Comparison of ENCODE assay signal across 1 cellular context in the genomic region with DNA sequence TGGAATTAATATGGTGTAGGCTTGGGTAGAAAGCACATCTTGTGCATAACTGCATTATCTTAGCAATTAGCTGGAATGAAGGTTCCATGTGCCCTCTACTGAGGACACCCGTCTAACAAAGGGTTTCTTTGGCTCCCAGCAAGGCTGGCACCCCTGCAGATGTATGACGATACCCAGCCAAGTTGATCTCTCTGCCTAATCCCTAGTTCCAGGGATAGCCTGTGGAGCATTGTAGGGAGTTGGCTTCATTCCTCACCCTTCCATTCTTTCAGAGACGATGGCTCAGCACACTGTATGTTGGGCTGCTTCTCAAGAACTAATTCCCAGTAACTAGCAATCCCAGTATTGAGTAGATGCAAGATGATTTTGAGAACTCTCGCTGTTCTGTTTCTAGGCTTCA.
TF ChIP-seq lines count a peak whose summit lies in the region.

No MANE protein-coding gene starts in this region.

TF ChIP-seq in IMR-90, 13 proteins besides CTCF, POLR2A, EP300 and RAD21:
- TF ChIP-seq FOS (IDR thresholded peaks at IDR 0.05; ENCODE audit: low read depth, low read length) (no peak), NFE2L2 (IDR thresholded peaks at IDR 0.05; ENCODE audit: low read depth, low read length) (no peak), CHD1 (IDR thresholded peaks at IDR 0.05; ENCODE audit: low read depth, low read length) (no peak), ELK1 (IDR thresholded peaks at IDR 0.05; ENCODE audit: borderline replicate concordance, low read depth, low read length) (no peak), RFX5 (IDR thresholded peaks at IDR 0.05; ENCODE audit: low read depth, low read length) (no peak), MXI1 (IDR thresholded peaks at IDR 0.05; ENCODE audit: borderline replicate concordance, low read depth, low read length) (no peak), MAZ (IDR thresholded peaks at IDR 0.05; ENCODE audit: borderline replicate concordance, low read depth, low read length) (no peak), RCOR1 (IDR thresholded peaks at IDR 0.05; ENCODE audit: insufficient replicate concordance, low read length) (no peak), SMC3 (IDR thresholded peaks at IDR 0.05; ENCODE audit: low read depth, low read length) (no peak), CEBPB (IDR thresholded peaks at IDR 0.05; ENCODE audit: low read depth, low read length) (no peak)
- TF ChIP-seq, protein P1, sequence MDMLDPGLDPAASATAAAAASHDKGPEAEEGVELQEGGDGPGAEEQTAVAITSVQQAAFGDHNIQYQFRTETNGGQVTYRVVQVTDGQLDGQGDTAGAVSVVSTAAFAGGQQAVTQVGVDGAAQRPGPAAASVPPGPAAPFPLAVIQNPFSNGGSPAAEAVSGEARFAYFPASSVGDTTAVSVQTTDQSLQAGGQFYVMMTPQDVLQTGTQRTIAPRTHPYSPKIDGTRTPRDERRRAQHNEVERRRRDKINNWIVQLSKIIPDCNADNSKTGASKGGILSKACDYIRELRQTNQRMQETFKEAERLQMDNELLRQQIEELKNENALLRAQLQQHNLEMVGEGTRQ (IDR thresholded peaks at IDR 0.05; ENCODE audit: low read depth, low read length), result no peak
